In the genomic region with DNA sequence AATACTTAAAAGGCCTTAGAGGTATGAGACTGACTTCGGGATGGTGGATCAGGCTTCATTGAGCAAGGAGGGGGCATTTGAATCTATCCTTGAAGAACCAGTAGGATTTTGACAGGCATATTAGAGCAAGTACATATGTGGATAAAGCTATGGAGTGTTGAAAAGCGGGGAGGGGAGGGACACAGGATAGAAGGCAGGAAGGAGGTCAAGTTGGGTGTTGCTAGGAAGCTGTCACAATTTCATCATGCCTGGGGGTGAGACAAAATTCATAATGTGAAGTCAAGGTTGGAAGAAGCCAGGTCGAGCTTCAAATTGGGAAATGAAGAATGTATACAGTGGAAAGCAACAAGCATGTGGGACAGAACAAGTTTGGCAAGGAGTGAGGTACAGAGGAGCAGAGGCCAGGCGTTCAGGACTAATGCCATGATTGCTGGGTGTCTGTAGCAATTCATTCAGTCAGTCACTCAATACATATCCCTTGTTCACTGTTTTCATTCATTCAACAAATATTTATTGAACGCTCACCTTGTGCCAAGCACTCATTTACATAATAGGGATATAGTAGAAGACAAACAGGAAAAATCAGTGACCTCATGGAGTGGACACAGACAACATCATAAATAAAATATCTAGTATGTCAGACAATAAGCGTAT, we compare ENCODE assay signal across 2 cellular contexts.
TF ChIP-seq lines count a peak whose summit lies in the region.

No MANE protein-coding gene starts in this region.

TF ChIP-seq in HCT116, 20 proteins besides CTCF, POLR2A, EP300 and RAD21:
- TF ChIP-seq CEBPB (IDR thresholded peaks at IDR 0.05; ENCODE audit: low read depth) (0 out of 2 replicates have a peak, but pooled peaks have one; percentile 37), SRF (IDR thresholded peaks at IDR 0.05; ENCODE audit: low read depth) (no peak)
- TF ChIP-seq, protein P1, sequence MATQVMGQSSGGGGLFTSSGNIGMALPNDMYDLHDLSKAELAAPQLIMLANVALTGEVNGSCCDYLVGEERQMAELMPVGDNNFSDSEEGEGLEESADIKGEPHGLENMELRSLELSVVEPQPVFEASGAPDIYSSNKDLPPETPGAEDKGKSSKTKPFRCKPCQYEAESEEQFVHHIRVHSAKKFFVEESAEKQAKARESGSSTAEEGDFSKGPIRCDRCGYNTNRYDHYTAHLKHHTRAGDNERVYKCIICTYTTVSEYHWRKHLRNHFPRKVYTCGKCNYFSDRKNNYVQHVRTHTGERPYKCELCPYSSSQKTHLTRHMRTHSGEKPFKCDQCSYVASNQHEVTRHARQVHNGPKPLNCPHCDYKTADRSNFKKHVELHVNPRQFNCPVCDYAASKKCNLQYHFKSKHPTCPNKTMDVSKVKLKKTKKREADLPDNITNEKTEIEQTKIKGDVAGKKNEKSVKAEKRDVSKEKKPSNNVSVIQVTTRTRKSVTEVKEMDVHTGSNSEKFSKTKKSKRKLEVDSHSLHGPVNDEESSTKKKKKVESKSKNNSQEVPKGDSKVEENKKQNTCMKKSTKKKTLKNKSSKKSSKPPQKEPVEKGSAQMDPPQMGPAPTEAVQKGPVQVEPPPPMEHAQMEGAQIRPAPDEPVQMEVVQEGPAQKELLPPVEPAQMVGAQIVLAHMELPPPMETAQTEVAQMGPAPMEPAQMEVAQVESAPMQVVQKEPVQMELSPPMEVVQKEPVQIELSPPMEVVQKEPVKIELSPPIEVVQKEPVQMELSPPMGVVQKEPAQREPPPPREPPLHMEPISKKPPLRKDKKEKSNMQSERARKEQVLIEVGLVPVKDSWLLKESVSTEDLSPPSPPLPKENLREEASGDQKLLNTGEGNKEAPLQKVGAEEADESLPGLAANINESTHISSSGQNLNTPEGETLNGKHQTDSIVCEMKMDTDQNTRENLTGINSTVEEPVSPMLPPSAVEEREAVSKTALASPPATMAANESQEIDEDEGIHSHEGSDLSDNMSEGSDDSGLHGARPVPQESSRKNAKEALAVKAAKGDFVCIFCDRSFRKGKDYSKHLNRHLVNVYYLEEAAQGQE (IDR thresholded peaks at IDR 0.05; ENCODE audit: low read depth), result no peak

TF ChIP-seq in SK-N-SH treated with all-trans-retinoic acid at 6 μM for 48 hours, 23 proteins besides CTCF, POLR2A, EP300 and RAD21:
- TF ChIP-seq TOX (CRISPR knock-in tag; IDR thresholded peaks at IDR 0.05; ENCODE audit: borderline replicate concordance) (no peak), RARB (CRISPR knock-in tag; IDR thresholded peaks at IDR 0.05) (no peak), ZC3H10 (CRISPR knock-in tag; IDR thresholded peaks at IDR 0.05) (no peak), ARNTL (CRISPR knock-in tag; IDR thresholded peaks at IDR 0.05; ENCODE audit: borderline replicate concordance, low read depth) (no peak), ISL1 (CRISPR knock-in tag; IDR thresholded peaks at IDR 0.05) (no peak), CSDC2 (CRISPR knock-in tag; IDR thresholded peaks at IDR 0.05) (no peak), ZNF565 (CRISPR knock-in tag; conservative IDR thresholded peaks at IDR 0.05; ENCODE audit: low read depth) (no peak), PPARA (CRISPR knock-in tag; IDR thresholded peaks at IDR 0.05; ENCODE audit: borderline replicate concordance) (no peak), SNAI2 (CRISPR knock-in tag; IDR thresholded peaks at IDR 0.05) (no peak), ZFP3 (CRISPR knock-in tag; IDR thresholded peaks at IDR 0.05) (no peak), BACH2 (CRISPR knock-in tag; IDR thresholded peaks at IDR 0.05; ENCODE audit: borderline replicate concordance) (no peak)
- TF ChIP-seq, protein P2, sequence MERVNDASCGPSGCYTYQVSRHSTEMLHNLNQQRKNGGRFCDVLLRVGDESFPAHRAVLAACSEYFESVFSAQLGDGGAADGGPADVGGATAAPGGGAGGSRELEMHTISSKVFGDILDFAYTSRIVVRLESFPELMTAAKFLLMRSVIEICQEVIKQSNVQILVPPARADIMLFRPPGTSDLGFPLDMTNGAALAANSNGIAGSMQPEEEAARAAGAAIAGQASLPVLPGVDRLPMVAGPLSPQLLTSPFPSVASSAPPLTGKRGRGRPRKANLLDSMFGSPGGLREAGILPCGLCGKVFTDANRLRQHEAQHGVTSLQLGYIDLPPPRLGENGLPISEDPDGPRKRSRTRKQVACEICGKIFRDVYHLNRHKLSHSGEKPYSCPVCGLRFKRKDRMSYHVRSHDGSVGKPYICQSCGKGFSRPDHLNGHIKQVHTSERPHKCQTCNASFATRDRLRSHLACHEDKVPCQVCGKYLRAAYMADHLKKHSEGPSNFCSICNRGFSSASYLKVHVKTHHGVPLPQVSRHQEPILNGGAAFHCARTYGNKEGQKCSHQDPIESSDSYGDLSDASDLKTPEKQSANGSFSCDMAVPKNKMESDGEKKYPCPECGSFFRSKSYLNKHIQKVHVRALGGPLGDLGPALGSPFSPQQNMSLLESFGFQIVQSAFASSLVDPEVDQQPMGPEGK (CRISPR knock-in tag; IDR thresholded peaks at IDR 0.05; ENCODE audit: borderline replicate concordance), result no peak
- TF ChIP-seq, protein P3, sequence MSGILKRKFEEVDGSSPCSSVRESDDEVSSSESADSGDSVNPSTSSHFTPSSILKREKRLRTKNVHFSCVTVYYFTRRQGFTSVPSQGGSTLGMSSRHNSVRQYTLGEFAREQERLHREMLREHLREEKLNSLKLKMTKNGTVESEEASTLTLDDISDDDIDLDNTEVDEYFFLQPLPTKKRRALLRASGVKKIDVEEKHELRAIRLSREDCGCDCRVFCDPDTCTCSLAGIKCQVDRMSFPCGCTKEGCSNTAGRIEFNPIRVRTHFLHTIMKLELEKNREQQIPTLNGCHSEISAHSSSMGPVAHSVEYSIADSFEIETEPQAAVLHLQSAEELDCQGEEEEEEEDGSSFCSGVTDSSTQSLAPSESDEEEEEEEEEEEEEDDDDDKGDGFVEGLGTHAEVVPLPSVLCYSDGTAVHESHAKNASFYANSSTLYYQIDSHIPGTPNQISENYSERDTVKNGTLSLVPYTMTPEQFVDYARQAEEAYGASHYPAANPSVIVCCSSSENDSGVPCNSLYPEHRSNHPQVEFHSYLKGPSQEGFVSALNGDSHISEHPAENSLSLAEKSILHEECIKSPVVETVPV (CRISPR knock-in tag; IDR thresholded peaks at IDR 0.05), result no peak
- TF ChIP-seq, protein P4, sequence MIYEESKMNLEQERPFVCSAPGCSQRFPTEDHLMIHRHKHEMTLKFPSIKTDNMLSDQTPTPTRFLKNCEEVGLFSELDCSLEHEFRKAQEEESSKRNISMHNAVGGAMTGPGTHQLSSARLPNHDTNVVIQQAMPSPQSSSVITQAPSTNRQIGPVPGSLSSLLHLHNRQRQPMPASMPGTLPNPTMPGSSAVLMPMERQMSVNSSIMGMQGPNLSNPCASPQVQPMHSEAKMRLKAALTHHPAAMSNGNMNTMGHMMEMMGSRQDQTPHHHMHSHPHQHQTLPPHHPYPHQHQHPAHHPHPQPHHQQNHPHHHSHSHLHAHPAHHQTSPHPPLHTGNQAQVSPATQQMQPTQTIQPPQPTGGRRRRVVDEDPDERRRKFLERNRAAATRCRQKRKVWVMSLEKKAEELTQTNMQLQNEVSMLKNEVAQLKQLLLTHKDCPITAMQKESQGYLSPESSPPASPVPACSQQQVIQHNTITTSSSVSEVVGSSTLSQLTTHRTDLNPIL (CRISPR knock-in tag; IDR thresholded peaks at IDR 0.05; ENCODE audit: low read depth), result no peak
- TF ChIP-seq, protein P5, sequence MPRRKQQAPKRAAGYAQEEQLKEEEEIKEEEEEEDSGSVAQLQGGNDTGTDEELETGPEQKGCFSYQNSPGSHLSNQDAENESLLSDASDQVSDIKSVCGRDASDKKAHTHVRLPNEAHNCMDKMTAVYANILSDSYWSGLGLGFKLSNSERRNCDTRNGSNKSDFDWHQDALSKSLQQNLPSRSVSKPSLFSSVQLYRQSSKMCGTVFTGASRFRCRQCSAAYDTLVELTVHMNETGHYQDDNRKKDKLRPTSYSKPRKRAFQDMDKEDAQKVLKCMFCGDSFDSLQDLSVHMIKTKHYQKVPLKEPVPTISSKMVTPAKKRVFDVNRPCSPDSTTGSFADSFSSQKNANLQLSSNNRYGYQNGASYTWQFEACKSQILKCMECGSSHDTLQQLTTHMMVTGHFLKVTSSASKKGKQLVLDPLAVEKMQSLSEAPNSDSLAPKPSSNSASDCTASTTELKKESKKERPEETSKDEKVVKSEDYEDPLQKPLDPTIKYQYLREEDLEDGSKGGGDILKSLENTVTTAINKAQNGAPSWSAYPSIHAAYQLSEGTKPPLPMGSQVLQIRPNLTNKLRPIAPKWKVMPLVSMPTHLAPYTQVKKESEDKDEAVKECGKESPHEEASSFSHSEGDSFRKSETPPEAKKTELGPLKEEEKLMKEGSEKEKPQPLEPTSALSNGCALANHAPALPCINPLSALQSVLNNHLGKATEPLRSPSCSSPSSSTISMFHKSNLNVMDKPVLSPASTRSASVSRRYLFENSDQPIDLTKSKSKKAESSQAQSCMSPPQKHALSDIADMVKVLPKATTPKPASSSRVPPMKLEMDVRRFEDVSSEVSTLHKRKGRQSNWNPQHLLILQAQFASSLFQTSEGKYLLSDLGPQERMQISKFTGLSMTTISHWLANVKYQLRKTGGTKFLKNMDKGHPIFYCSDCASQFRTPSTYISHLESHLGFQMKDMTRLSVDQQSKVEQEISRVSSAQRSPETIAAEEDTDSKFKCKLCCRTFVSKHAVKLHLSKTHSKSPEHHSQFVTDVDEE (CRISPR knock-in tag; IDR thresholded peaks at IDR 0.05), result no peak
